Comparison of ENCODE assay signal across 1 cellular context in the genomic region with DNA sequence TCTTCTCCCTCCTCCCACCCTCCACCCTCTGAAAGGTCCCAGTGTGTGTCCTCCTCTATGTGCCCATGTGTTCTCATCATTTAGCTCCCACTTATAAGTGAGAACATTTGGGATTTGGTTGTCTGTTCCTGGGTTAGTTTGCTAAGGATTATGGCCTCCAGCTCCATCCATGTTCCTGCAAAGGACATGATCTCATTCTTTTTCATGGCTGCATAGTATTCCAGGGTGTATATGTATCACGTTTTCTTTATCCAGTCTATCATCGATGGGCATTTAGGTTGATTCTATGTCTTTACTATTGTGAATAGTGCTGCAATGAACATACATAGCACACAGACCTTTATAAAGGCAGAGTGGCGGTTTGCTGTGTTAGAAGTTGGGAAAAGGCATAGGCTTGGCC. TPM values are rescaled to one million over a fixed set of nuclear protein-coding genes. Genes with fewer than 3 reads are reported as not detected.
"Had no signal": no experiment of that assay in that cellular context is flagged by ENCODE, and none has a peak within 500 bp of the region (broad histone marks: within the 10 kb centered on the region; RNA-seq: fewer than 3 reads in every experiment).

No MANE protein-coding gene starts in this region.

RNA-seq across cellular contexts. Expression of a gene that starts 38.2 kb away (rescaled TPM):
- polyA plus RNA-seq: naive thymus-derived CD4-positive, alpha-beta T cell had no signal
